In the genomic region with DNA sequence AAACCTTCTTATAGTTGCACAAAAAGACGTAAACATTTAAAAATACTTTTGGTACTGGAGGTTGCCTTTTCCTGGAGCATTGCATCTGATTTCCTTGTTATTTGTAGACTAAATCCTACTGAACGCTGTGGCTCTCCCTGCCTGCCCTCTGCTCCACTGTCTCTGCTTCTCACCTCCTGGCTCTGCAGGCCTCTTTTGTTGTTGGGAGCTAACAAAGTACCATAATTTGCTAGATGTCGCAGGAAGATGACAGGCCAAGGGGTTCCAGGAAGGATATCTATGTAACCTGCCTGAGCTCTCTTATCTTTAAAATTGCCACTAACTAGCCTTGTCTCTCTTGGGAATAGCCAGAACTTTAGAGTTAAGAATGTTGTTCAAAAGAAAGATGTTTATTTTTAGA, we compare ENCODE assay signal across 1 cellular context.
TF ChIP-seq lines count a peak whose summit lies in the region.

No MANE protein-coding gene starts in this region.

TF ChIP-seq in WTC11, 78 proteins besides CTCF, POLR2A, EP300 and RAD21 (continued from another document):
- TF ChIP-seq, protein P1, sequence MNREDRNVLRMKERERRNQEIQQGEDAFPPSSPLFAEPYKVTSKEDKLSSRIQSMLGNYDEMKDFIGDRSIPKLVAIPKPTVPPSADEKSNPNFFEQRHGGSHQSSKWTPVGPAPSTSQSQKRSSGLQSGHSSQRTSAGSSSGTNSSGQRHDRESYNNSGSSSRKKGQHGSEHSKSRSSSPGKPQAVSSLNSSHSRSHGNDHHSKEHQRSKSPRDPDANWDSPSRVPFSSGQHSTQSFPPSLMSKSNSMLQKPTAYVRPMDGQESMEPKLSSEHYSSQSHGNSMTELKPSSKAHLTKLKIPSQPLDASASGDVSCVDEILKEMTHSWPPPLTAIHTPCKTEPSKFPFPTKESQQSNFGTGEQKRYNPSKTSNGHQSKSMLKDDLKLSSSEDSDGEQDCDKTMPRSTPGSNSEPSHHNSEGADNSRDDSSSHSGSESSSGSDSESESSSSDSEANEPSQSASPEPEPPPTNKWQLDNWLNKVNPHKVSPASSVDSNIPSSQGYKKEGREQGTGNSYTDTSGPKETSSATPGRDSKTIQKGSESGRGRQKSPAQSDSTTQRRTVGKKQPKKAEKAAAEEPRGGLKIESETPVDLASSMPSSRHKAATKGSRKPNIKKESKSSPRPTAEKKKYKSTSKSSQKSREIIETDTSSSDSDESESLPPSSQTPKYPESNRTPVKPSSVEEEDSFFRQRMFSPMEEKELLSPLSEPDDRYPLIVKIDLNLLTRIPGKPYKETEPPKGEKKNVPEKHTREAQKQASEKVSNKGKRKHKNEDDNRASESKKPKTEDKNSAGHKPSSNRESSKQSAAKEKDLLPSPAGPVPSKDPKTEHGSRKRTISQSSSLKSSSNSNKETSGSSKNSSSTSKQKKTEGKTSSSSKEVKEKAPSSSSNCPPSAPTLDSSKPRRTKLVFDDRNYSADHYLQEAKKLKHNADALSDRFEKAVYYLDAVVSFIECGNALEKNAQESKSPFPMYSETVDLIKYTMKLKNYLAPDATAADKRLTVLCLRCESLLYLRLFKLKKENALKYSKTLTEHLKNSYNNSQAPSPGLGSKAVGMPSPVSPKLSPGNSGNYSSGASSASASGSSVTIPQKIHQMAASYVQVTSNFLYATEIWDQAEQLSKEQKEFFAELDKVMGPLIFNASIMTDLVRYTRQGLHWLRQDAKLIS (CRISPR knock-in tag; IDR thresholded peaks at IDR 0.05; ENCODE audit: borderline replicate concordance), result no peak
- TF ChIP-seq, protein P2, sequence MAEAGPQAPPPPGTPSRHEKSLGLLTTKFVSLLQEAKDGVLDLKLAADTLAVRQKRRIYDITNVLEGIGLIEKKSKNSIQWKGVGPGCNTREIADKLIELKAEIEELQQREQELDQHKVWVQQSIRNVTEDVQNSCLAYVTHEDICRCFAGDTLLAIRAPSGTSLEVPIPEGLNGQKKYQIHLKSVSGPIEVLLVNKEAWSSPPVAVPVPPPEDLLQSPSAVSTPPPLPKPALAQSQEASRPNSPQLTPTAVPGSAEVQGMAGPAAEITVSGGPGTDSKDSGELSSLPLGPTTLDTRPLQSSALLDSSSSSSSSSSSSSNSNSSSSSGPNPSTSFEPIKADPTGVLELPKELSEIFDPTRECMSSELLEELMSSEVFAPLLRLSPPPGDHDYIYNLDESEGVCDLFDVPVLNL (CRISPR knock-in tag; IDR thresholded peaks at IDR 0.05; ENCODE audit: borderline replicate concordance, low read depth), result no peak
- TF ChIP-seq ZNF219 (CRISPR knock-in tag; IDR thresholded peaks at IDR 0.05; ENCODE audit: borderline replicate concordance), result no peak
- no peak for TF ChIP-seq GABPB1 (CRISPR knock-in tag; IDR thresholded peaks at IDR 0.05)
